ENCODE assay signal across 1 cellular context in the genomic region with DNA sequence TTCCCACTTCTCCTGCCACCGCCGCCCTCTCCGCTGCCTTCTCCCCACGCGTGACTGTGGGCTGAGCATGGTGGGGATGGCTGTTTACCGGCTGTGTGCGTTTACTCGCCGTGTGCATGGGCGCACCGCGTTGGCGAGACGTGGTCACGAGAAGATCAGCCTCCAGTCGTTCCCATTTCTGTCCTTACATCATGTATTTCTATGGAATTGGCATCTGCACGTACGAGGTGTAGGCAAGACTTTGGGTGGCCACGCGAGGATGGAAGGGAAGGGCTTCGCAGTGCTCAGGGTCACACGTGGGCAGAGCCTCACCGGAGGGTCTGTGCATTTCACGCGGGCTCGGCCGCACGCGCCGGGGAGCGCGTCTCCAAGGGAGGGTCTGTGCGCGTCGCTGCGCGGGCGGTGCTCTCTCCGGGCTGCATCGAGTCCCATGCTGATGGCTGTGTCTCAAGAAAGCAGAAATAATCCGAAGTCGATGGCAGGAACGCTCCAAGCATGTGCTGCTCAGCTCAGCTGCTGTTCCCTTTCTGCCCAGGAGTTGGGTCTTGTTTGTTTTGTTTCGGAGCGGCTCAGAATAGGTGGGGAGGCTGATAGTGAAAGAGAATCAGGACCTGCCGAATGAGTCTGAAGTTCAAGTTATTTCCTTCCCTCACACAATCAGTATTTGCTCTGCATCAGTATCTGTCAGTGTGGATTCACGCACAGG.
A peak's percentile ranks its signal among the peaks of the same experiment; 100 is the strongest.
TF ChIP-seq lines count a peak whose summit lies in the region.

No MANE protein-coding gene starts in this region.

TF ChIP-seq in H1, 55 proteins besides CTCF, POLR2A, EP300 and RAD21:
- TF ChIP-seq SP1 (IDR thresholded peaks at IDR 0.05; ENCODE audit: low read depth, low read length) (no peak), TAF7 (optimal IDR thresholded peaks at IDR 0.05; ENCODE audit: borderline replicate concordance, low read depth, low read length) (no peak), CREB1 (IDR thresholded peaks at IDR 0.05) (no peak), SIRT6 (IDR thresholded peaks at IDR 0.05; ENCODE audit: low read length) (no peak), CHD2 (IDR thresholded peaks at IDR 0.05; ENCODE audit: low read length) (no peak), RBBP5 (IDR thresholded peaks at IDR 0.05; ENCODE audit: borderline replicate concordance, low read depth, low read length) (peak; percentile 96), EGR1 (IDR thresholded peaks at IDR 0.05; ENCODE audit: borderline replicate concordance, low read depth, low read length) (no peak), KDM1A (IDR thresholded peaks at IDR 0.05; ENCODE audit: borderline replicate concordance, low read length) (no peak), POU5F1 (IDR thresholded peaks at IDR 0.05; ENCODE audit: low read depth, low read length) (no peak), SRF (IDR thresholded peaks at IDR 0.05; ENCODE audit: low read depth, low read length) (no peak), CEBPB (IDR thresholded peaks at IDR 0.05; ENCODE audit: low read depth, low read length) (no peak), SIX5 (IDR thresholded peaks at IDR 0.05; ENCODE audit: low read depth, low read length) (no peak), SIN3A (conservative IDR thresholded peaks at IDR 0.05 in 1 of 2, IDR thresholded peaks at IDR 0.05 in 1 of 2; ENCODE audit: low read depth in 1 of 2, low read length in 2 of 2) (peak in 1 of 2 experiments; percentile 46; a peak in 1 of 4 replicates), FOSL1 (IDR thresholded peaks at IDR 0.05; ENCODE audit: insufficient read depth, low read depth, low read length) (no peak), CBX8 (IDR thresholded peaks at IDR 0.05; ENCODE audit: borderline replicate concordance, low read depth, low read length) (no peak), ZNF274 (IDR thresholded peaks at IDR 0.05; ENCODE audit: borderline replicate concordance, extremely low read depth, low read length) (no peak), TBP (IDR thresholded peaks at IDR 0.05; ENCODE audit: low read depth, low read length) (no peak), SUZ12 (IDR thresholded peaks at IDR 0.05; ENCODE audit: low read length) (peak; percentile 51; the same call in 1 of the 2 replicates), JUND (IDR thresholded peaks at IDR 0.05; ENCODE audit: low read length) (no peak), CHD1 (IDR thresholded peaks at IDR 0.05; ENCODE audit: low read depth, low read length) (no peak), KDM4A (IDR thresholded peaks at IDR 0.05; ENCODE audit: low read depth, low read length, severe bottlenecking) (peak; percentile 64), TAF1 (IDR thresholded peaks at IDR 0.05; ENCODE audit: low read depth, low read length) (0 out of 2 replicates have a peak, but pooled peaks have one; percentile 12), NRF1 (IDR thresholded peaks at IDR 0.05; ENCODE audit: low read depth, low read length) (no peak), ASH2L (IDR thresholded peaks at IDR 0.05; ENCODE audit: low read length) (peak; percentile 39), RFX5 (IDR thresholded peaks at IDR 0.05; ENCODE audit: borderline replicate concordance, low read depth, low read length) (no peak), BRCA1 (IDR thresholded peaks at IDR 0.05; ENCODE audit: low read depth, low read length) (no peak), RNF2 (IDR thresholded peaks at IDR 0.05; ENCODE audit: borderline replicate concordance, low read depth, low read length, missing control alignments, poor library complexity, severe bottlenecking) (peak; percentile 51), HDAC2 (IDR thresholded peaks at IDR 0.05; ENCODE audit: borderline replicate concordance in 1 of 2, low read depth in 2 of 2, low read length in 2 of 2) (0 out of 4 replicates have a peak, but pooled peaks of 1 of the 2 experiments have one; percentile 27), KDM5A (IDR thresholded peaks at IDR 0.05; ENCODE audit: low read length) (no peak), POLR2AphosphoS5 (IDR thresholded peaks at IDR 0.05; ENCODE audit: low read depth, low read length) (no peak), SP4 (IDR thresholded peaks at IDR 0.05; ENCODE audit: low read length) (no peak), EZH2 (IDR thresholded peaks at IDR 0.05; ENCODE audit: low read depth, low read length, severe bottlenecking) (peak; percentile 18), TCF12 (IDR thresholded peaks at IDR 0.05; ENCODE audit: low read depth, low read length) (no peak), BACH1 (IDR thresholded peaks at IDR 0.05; ENCODE audit: low read length) (peak; percentile 35; the same call in 1 of the 2 replicates), GTF2F1 (IDR thresholded peaks at IDR 0.05; ENCODE audit: borderline replicate concordance, low read depth, low read length) (no peak), MAFK (IDR thresholded peaks at IDR 0.05; ENCODE audit: low read depth, low read length) (no peak), BCL11A (IDR thresholded peaks at IDR 0.05; ENCODE audit: low read depth in 2 of 2, low read length in 2 of 2) (no peak), CBX5 (IDR thresholded peaks at IDR 0.05; ENCODE audit: low read depth, low read length) (no peak), TEAD4 (IDR thresholded peaks at IDR 0.05; ENCODE audit: low read depth, low read length) (no peak), RXRA (IDR thresholded peaks at IDR 0.05; ENCODE audit: insufficient read depth, low read depth, low read length) (no peak), CTBP2 (IDR thresholded peaks at IDR 0.05; ENCODE audit: borderline replicate concordance, insufficient read depth, insufficient read length, low read length) (no peak), YY1 (IDR thresholded peaks at IDR 0.05; ENCODE audit: low read depth, low read length) (0 out of 2 replicates have a peak, but pooled peaks have one; percentile 4), PHF8 (conservative IDR thresholded peaks at IDR 0.05; ENCODE audit: low read depth, low read length) (no peak; the same call in 1 of the 2 replicates), GABPA (IDR thresholded peaks at IDR 0.05; ENCODE audit: borderline replicate concordance, insufficient read depth, low read length) (no peak), SP2 (IDR thresholded peaks at IDR 0.05; ENCODE audit: low read length) (no peak), JUN (IDR thresholded peaks at IDR 0.05; ENCODE audit: low read depth, low read length) (no peak), NANOG (IDR thresholded peaks at IDR 0.05; ENCODE audit: insufficient read depth, low read depth, low read length, poor library complexity, severe bottlenecking) (no peak), SAP30 (IDR thresholded peaks at IDR 0.05; ENCODE audit: insufficient read depth, insufficient replicate concordance, low read length) (peak; percentile 42), HDAC6 (IDR thresholded peaks at IDR 0.05; ENCODE audit: low read depth, low read length) (no peak)
- TF ChIP-seq, protein P1, sequence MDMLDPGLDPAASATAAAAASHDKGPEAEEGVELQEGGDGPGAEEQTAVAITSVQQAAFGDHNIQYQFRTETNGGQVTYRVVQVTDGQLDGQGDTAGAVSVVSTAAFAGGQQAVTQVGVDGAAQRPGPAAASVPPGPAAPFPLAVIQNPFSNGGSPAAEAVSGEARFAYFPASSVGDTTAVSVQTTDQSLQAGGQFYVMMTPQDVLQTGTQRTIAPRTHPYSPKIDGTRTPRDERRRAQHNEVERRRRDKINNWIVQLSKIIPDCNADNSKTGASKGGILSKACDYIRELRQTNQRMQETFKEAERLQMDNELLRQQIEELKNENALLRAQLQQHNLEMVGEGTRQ (IDR thresholded peaks at IDR 0.05; ENCODE audit: low read length): no peak
- TF ChIP-seq, protein P2, sequence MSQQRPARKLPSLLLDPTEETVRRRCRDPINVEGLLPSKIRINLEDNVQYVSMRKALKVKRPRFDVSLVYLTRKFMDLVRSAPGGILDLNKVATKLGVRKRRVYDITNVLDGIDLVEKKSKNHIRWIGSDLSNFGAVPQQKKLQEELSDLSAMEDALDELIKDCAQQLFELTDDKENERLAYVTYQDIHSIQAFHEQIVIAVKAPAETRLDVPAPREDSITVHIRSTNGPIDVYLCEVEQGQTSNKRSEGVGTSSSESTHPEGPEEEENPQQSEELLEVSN (IDR thresholded peaks at IDR 0.05): peak; percentile 61
- TF ChIP-seq, protein P3, sequence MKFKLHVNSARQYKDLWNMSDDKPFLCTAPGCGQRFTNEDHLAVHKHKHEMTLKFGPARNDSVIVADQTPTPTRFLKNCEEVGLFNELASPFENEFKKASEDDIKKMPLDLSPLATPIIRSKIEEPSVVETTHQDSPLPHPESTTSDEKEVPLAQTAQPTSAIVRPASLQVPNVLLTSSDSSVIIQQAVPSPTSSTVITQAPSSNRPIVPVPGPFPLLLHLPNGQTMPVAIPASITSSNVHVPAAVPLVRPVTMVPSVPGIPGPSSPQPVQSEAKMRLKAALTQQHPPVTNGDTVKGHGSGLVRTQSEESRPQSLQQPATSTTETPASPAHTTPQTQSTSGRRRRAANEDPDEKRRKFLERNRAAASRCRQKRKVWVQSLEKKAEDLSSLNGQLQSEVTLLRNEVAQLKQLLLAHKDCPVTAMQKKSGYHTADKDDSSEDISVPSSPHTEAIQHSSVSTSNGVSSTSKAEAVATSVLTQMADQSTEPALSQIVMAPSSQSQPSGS (IDR thresholded peaks at IDR 0.05; ENCODE audit: low read length): no peak
- TF ChIP-seq, protein P4, sequence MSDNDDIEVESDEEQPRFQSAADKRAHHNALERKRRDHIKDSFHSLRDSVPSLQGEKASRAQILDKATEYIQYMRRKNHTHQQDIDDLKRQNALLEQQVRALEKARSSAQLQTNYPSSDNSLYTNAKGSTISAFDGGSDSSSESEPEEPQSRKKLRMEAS (IDR thresholded peaks at IDR 0.05): peak; percentile 89
- TF ChIP-seq, protein P5, sequence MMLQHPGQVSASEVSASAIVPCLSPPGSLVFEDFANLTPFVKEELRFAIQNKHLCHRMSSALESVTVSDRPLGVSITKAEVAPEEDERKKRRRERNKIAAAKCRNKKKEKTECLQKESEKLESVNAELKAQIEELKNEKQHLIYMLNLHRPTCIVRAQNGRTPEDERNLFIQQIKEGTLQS (IDR thresholded peaks at IDR 0.05; ENCODE audit: insufficient read depth, low read depth, low read length): no peak
- TF ChIP-seq, protein P6, sequence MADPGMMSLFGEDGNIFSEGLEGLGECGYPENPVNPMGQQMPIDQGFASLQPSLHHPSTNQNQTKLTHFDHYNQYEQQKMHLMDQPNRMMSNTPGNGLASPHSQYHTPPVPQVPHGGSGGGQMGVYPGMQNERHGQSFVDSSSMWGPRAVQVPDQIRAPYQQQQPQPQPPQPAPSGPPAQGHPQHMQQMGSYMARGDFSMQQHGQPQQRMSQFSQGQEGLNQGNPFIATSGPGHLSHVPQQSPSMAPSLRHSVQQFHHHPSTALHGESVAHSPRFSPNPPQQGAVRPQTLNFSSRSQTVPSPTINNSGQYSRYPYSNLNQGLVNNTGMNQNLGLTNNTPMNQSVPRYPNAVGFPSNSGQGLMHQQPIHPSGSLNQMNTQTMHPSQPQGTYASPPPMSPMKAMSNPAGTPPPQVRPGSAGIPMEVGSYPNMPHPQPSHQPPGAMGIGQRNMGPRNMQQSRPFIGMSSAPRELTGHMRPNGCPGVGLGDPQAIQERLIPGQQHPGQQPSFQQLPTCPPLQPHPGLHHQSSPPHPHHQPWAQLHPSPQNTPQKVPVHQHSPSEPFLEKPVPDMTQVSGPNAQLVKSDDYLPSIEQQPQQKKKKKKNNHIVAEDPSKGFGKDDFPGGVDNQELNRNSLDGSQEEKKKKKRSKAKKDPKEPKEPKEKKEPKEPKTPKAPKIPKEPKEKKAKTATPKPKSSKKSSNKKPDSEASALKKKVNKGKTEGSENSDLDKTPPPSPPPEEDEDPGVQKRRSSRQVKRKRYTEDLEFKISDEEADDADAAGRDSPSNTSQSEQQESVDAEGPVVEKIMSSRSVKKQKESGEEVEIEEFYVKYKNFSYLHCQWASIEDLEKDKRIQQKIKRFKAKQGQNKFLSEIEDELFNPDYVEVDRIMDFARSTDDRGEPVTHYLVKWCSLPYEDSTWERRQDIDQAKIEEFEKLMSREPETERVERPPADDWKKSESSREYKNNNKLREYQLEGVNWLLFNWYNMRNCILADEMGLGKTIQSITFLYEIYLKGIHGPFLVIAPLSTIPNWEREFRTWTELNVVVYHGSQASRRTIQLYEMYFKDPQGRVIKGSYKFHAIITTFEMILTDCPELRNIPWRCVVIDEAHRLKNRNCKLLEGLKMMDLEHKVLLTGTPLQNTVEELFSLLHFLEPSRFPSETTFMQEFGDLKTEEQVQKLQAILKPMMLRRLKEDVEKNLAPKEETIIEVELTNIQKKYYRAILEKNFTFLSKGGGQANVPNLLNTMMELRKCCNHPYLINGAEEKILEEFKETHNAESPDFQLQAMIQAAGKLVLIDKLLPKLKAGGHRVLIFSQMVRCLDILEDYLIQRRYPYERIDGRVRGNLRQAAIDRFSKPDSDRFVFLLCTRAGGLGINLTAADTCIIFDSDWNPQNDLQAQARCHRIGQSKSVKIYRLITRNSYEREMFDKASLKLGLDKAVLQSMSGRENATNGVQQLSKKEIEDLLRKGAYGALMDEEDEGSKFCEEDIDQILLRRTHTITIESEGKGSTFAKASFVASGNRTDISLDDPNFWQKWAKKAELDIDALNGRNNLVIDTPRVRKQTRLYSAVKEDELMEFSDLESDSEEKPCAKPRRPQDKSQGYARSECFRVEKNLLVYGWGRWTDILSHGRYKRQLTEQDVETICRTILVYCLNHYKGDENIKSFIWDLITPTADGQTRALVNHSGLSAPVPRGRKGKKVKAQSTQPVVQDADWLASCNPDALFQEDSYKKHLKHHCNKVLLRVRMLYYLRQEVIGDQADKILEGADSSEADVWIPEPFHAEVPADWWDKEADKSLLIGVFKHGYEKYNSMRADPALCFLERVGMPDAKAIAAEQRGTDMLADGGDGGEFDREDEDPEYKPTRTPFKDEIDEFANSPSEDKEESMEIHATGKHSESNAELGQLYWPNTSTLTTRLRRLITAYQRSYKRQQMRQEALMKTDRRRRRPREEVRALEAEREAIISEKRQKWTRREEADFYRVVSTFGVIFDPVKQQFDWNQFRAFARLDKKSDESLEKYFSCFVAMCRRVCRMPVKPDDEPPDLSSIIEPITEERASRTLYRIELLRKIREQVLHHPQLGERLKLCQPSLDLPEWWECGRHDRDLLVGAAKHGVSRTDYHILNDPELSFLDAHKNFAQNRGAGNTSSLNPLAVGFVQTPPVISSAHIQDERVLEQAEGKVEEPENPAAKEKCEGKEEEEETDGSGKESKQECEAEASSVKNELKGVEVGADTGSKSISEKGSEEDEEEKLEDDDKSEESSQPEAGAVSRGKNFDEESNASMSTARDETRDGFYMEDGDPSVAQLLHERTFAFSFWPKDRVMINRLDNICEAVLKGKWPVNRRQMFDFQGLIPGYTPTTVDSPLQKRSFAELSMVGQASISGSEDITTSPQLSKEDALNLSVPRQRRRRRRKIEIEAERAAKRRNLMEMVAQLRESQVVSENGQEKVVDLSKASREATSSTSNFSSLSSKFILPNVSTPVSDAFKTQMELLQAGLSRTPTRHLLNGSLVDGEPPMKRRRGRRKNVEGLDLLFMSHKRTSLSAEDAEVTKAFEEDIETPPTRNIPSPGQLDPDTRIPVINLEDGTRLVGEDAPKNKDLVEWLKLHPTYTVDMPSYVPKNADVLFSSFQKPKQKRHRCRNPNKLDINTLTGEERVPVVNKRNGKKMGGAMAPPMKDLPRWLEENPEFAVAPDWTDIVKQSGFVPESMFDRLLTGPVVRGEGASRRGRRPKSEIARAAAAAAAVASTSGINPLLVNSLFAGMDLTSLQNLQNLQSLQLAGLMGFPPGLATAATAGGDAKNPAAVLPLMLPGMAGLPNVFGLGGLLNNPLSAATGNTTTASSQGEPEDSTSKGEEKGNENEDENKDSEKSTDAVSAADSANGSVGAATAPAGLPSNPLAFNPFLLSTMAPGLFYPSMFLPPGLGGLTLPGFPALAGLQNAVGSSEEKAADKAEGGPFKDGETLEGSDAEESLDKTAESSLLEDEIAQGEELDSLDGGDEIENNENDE (IDR thresholded peaks at IDR 0.05; ENCODE audit: insufficient replicate concordance, low read length): no peak
TF ChIP-seq in H1: peak in this region for 14.
